ENCODE assay signal across 8 cellular contexts in the genomic region with DNA sequence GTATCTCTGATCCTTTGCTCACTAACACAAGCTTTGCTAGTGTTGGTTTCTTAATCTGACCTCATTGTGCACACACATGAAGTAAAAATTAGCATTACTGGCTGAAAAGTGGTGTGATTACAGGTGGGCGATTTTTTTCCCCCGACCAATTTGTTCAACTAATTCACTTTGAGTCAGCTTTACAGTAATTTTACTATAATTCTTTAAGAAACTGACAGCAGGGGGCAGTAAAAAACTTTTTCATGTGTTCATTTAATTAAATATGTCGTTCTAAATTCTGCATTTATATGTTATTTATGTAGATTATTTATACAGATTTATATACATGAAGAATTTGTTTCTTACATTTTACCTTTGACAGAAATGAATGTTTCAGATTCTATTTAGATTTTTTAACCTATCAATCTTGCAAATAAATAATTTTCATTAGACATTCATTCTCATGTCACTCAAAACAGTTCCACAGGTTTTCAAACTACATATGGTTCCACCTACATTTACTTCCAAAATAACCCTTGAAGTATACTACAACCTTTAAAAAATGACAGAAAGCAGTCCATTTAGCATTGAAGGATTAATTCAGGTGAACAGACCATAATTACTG. TPM values are rescaled to one million over a fixed set of nuclear protein-coding genes. Genes with fewer than 3 reads are reported as not detected.
DNase-seq lines count a peak whose midpoint lies in the region; ATAC-seq, FAIRE-seq and TF ChIP-seq lines count a peak whose summit lies in the region.

No MANE protein-coding gene starts in this region.

- ATAC-seq in activated T-helper 17 cell treated with anti-CD3 and anti-CD28 coated beads, Interleukin-2, amount 50 U/mL, for 72 hours (replicated peaks), result no peak
- no peak for ATAC-seq in GM18868 (IDR thresholded peaks at IDR 0.05; ENCODE audit: unreplicated experiment)

- peaks cover 10% of the 10 kb centered on the region for H3K4me1 Mint-ChIP-seq in MCF 10A (ENCODE audit: insufficient read depth, unreplicated experiment)
- H3K4me1 Mint-ChIP-seq in nephron progenitor cell, result peaks cover 17% of the 10 kb centered on the region
- H3K4me1 Mint-ChIP-seq in activated CD4-positive, alpha-beta memory T cell treated with anti-CD3 and anti-CD28 coated beads for 36 hours (ENCODE audit: low read depth), result peaks cover 30% of the 10 kb centered on the region
- H3K4me1 Mint-ChIP-seq in activated T-helper 17 cell treated with anti-CD3 and anti-CD28 coated beads, Interleukin-2, amount 50 U/mL, for 72 hours, result peaks cover 23% of the 10 kb centered on the region

- H3K27ac Mint-ChIP-seq in MCF 10A (ENCODE audit: low read depth, unreplicated experiment) (no peak overlapping the region), nephron progenitor cell (no peak overlapping the region)
- no peak overlapping the region for H3K27ac Mint-ChIP-seq in activated CD4-positive, alpha-beta memory T cell treated with anti-CD3 and anti-CD28 coated beads for 36 hours
- no peak overlapping the region for H3K27ac Mint-ChIP-seq in activated T-helper 17 cell treated with anti-CD3 and anti-CD28 coated beads, Interleukin-2, amount 50 U/mL, for 72 hours

- no peak for FAIRE-seq in urothelium cell line (lab: Jason Lieb, UNC)

- intact Hi-C loops in MCF 10A (cut with micrococcal nuclease), result loop anchor here (1.0 to 10.0 kb wide), 5 partner anchors 70 to 491 kb away; partner anchors contain the start of gene DDX60
- intact Hi-C loops in activated CD4-positive, alpha-beta memory T cell treated with anti-CD3 and anti-CD28 coated beads for 36 hours (cut with micrococcal nuclease), result loop anchor here (1.0 to 10.0 kb wide), 4 partner anchors 118 to 973 kb away; no protein-coding TSS in a partner anchor

- H3K4me3 Mint-ChIP-seq in MCF 10A (ENCODE audit: unreplicated experiment) (no peak overlapping the region), nephron progenitor cell (no peak overlapping the region)
- H3K4me3 Mint-ChIP-seq in activated CD4-positive, alpha-beta memory T cell treated with anti-CD3 and anti-CD28 coated beads for 36 hours, result no peak overlapping the region
- H3K4me3 Mint-ChIP-seq in activated T-helper 17 cell treated with anti-CD3 and anti-CD28 coated beads, Interleukin-2, amount 50 U/mL, for 72 hours, result no peak overlapping the region

- peak; percentile 53 for DNase-seq in DMS53 (lab: John Stamatoyannopoulos, UW)
- DNase-seq in MV-4-11 (lab: John Stamatoyannopoulos, UW), result peak; percentile 19
- DNase-seq in MCF 10A (ENCODE audit: unreplicated experiment), result peak; percentile 69
- no peak for DNase-seq in nephron progenitor cell
- no peak for DNase-seq in urothelium cell line (ENCODE audit: low spot score)
- DNase-seq in activated CD4-positive, alpha-beta memory T cell treated with anti-CD3 and anti-CD28 coated beads for 36 hours, result no peak

- no peaks in the 10 kb centered on the region for H3K27me3 Mint-ChIP-seq in MCF 10A (ENCODE audit: insufficient read depth, unreplicated experiment)
- H3K27me3 Mint-ChIP-seq in nephron progenitor cell (ENCODE audit: low read depth, poor library complexity), result no peaks in the 10 kb centered on the region
- no peaks in the 10 kb centered on the region for H3K27me3 Mint-ChIP-seq in activated CD4-positive, alpha-beta memory T cell treated with anti-CD3 and anti-CD28 coated beads for 36 hours
- H3K27me3 Mint-ChIP-seq in activated T-helper 17 cell treated with anti-CD3 and anti-CD28 coated beads, Interleukin-2, amount 50 U/mL, for 72 hours, result peaks cover 7% of the 10 kb centered on the region

- TF ChIP-seq CTCF in MCF 10A (IDR thresholded peaks at IDR 0.05; ENCODE audit: unreplicated experiment), result peak; percentile 33
- peak; percentile 15 for TF ChIP-seq CTCF in nephron progenitor cell (IDR thresholded peaks at IDR 0.05)

- H3K36me3 Mint-ChIP-seq in MCF 10A (ENCODE audit: insufficient read depth, unreplicated experiment), result no peaks in the 10 kb centered on the region
- H3K36me3 Mint-ChIP-seq in nephron progenitor cell (ENCODE audit: low read depth), result no peaks in the 10 kb centered on the region
- H3K36me3 Mint-ChIP-seq in activated CD4-positive, alpha-beta memory T cell treated with anti-CD3 and anti-CD28 coated beads for 36 hours, result no peaks in the 10 kb centered on the region
- no peaks in the 10 kb centered on the region for H3K36me3 Mint-ChIP-seq in activated T-helper 17 cell treated with anti-CD3 and anti-CD28 coated beads, Interleukin-2, amount 50 U/mL, for 72 hours (ENCODE audit: low read depth)

- no TSS peak for BruUV-seq in MCF 10A (replicated peaks; lab: Mats Ljungman, UMichigan)

- POLR2A ChIA-PET in MCF 10A (lab: Yijun Ruan, JAX), result interaction anchor here (0.7 to 1.9 kb wide), 5 partner anchors 10 to 387 kb away, joined by 3 to 7 read pairs (median 4); no protein-coding TSS in a partner anchor
- POLR2A ChIA-PET in activated CD4-positive, alpha-beta memory T cell treated with anti-CD3 and anti-CD28 coated beads for 36 hours (lab: Charles Lee), result no interaction called here

- CTCF ChIA-PET in MCF 10A (lab: Yijun Ruan, JAX), result interaction anchor here (0.6 to 4.4 kb wide), 21 partner anchors 8 to 1052 kb away, joined by 3 to 40 read pairs (median 4); partner anchors contain the start of gene DDX60
- CTCF ChIA-PET in activated CD4-positive, alpha-beta memory T cell treated with anti-CD3 and anti-CD28 coated beads for 36 hours (lab: Charles Lee), result interaction anchor here (0.7 to 3.0 kb wide), 11 partner anchors 14 to 496 kb away, joined by 3 to 10 read pairs (median 4); partner anchors contain the start of genes CBR4 and DDX60L

- H3K9me3 Mint-ChIP-seq in MCF 10A (ENCODE audit: unreplicated experiment) (no peaks in the 10 kb centered on the region), nephron progenitor cell (no peaks in the 10 kb centered on the region)
- no peaks in the 10 kb centered on the region for H3K9me3 Mint-ChIP-seq in activated CD4-positive, alpha-beta memory T cell treated with anti-CD3 and anti-CD28 coated beads for 36 hours
- no peaks in the 10 kb centered on the region for H3K9me3 Mint-ChIP-seq in activated T-helper 17 cell treated with anti-CD3 and anti-CD28 coated beads, Interleukin-2, amount 50 U/mL, for 72 hours

RNA-seq across cellular contexts. Expression of gene PALLD, which starts 17.5 kb away (rescaled TPM):
- 94.6 and 191 TPM in 2 replicates for total RNA-seq in MCF 10A (2022)
- total RNA-seq in activated CD4-positive, alpha-beta memory T cell treated with anti-CD3 and anti-CD28 coated beads for 36 hours, result 1 to 10 TPM; 8.9 to 9.4 TPM
- 10 to 100 TPM; 11.3 to 49.1 TPM for total RNA-seq in activated T-helper 17 cell treated with anti-CD3 and anti-CD28 coated beads, Interleukin-2, amount 50 U/mL, for 72 hours

RNA-seq across cellular contexts. Expression of gene DDX60L, which starts 34.1 kb away (rescaled TPM):
- total RNA-seq in MCF 10A (2022), result 3.4 and 6.1 TPM in 2 replicates
- total RNA-seq in activated CD4-positive, alpha-beta memory T cell treated with anti-CD3 and anti-CD28 coated beads for 36 hours, result 1 to 10 TPM; 6.5 to 7.7 TPM
- total RNA-seq in activated T-helper 17 cell treated with anti-CD3 and anti-CD28 coated beads, Interleukin-2, amount 50 U/mL, for 72 hours, result 1 to 10 TPM; 4.4 to 8.2 TPM

Comparison
In these comparisons a context has a peak if more than half of its experiments do, and no peak if none do; other contexts are left out.
1. DNase-seq: peak in DMS53 (single experiment), MV-4-11 (single experiment) and MCF 10A (single experiment); none in nephron progenitor cell (single experiment), urothelium cell line (single experiment) and activated CD4-positive, alpha-beta memory T cell treated with anti-CD3 and anti-CD28 coated beads for 36 hours (single experiment).